ENCODE assay signal across 17 cellular contexts in the genomic region with DNA sequence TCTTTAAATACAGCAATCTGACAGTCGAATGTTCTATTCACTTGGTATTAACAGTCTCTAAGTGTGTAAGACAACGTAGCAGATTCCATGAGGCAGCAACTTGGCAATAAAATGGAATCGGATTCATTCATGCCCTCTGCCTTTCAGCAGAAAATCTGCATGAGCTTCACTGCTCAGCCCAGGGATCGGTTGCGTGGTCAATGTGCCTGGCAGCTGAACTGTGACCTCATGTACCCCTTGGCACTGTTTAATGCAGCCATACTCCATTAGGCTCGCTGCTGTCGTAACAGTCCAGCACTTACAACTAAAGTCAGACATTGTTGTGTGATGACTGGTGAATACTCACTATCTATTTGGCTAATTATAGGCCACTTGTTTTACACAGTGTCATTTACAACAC. TPM values are rescaled to one million over a fixed set of nuclear protein-coding genes. Genes with fewer than 3 reads are reported as not detected.
DNase-seq lines count a peak whose midpoint lies in the region; ATAC-seq and TF ChIP-seq lines count a peak whose summit lies in the region.
"Had no signal": no experiment of that assay in that cellular context is flagged by ENCODE, and none has a peak within 500 bp of the region (broad histone marks: within the 10 kb centered on the region; RNA-seq: fewer than 3 reads in every experiment).

No MANE protein-coding gene starts in this region.

- H3K27ac Mint-ChIP-seq in glutamatergic neuron (ENCODE audit: unreplicated experiment): no peak overlapping the region
- H3K27ac Mint-ChIP-seq: mesothelial cell of epicardium had no signal

- intact Hi-C loops in mucosa of descending colon (cut with DNase I, micrococcal nuclease): no loop called here

- H3K36me3 Mint-ChIP-seq in glutamatergic neuron (ENCODE audit: unreplicated experiment): no peaks in the 10 kb centered on the region
- H3K36me3 Mint-ChIP-seq: mesothelial cell of epicardium had no signal

- H3K4me2 ChIP-seq in smooth muscle cell: no peak overlapping the region
- H3K4me2 ChIP-seq: KMS-11 had no signal

- peaks cover 11% of the 10 kb centered on the region for H3K4me1 Mint-ChIP-seq in glutamatergic neuron (ENCODE audit: low read depth, unreplicated experiment)
- H3K4me1 Mint-ChIP-seq: mesothelial cell of epicardium had no signal

- TF ChIP-seq CTCF in right atrium auricular region (IDR thresholded peaks at IDR 0.05): no peak
- TF ChIP-seq CTCF in smooth muscle cell (IDR thresholded peaks at IDR 0.05; ENCODE audit: borderline replicate concordance, insufficient read depth, poor library complexity, severe bottlenecking): no peak
- TF ChIP-seq CTCF in glutamatergic neuron (IDR thresholded peaks at IDR 0.05; ENCODE audit: partially characterized antibody, unreplicated experiment): no peak
- no peak for TF ChIP-seq CTCF in mucosa of descending colon (IDR thresholded peaks at IDR 0.05)

- H3K79me2 ChIP-seq in smooth muscle cell (ENCODE audit: low read depth): no peaks in the 10 kb centered on the region

- H3K9me3 Mint-ChIP-seq in glutamatergic neuron (ENCODE audit: unreplicated experiment): no peaks in the 10 kb centered on the region

- H3K36me3 ChIP-seq in right atrium auricular region: no peaks in the 10 kb centered on the region
- no peaks in the 10 kb centered on the region for H3K36me3 ChIP-seq in smooth muscle cell (ENCODE audit: low read depth)
- no peaks in the 10 kb centered on the region for H3K36me3 ChIP-seq in mucosa of descending colon (ENCODE audit: low read depth)

- H3K27me3 ChIP-seq in right atrium auricular region (no peaks in the 10 kb centered on the region), smooth muscle cell (ENCODE audit: low read depth) (no peaks in the 10 kb centered on the region)

- H3K9ac ChIP-seq in smooth muscle cell (ENCODE audit: low read depth): no peak overlapping the region
- H3K9ac ChIP-seq: KMS-11 had no signal

- H3K27ac ChIP-seq in right atrium auricular region (peak overlapping the region; percentile 74 to 89), smooth muscle cell (ENCODE audit: low read depth) (peak overlapping the region; percentile 11)
- H3K27ac ChIP-seq: KMS-11 had no signal

- WGBS in smooth muscle cell (ENCODE audit: low lambda C conversion rate): 73% methylated on average over 7 of the region's 7 CpGs

- H3K27me3 Mint-ChIP-seq in glutamatergic neuron (ENCODE audit: unreplicated experiment): no peaks in the 10 kb centered on the region

- H3K4me3 ChIP-seq in right atrium auricular region (no peak overlapping the region), smooth muscle cell (no peak overlapping the region), mucosa of descending colon (no peak overlapping the region)

- no peak overlapping the region for H3K4me3 Mint-ChIP-seq in glutamatergic neuron (ENCODE audit: unreplicated experiment)
- H3K4me3 Mint-ChIP-seq: mesothelial cell of epicardium had no signal

- DNase-seq in NCI-H345 (lab: John Stamatoyannopoulos, UW) (peak; percentile 16), NCI-H345 treated with DMSO at 0.1 percent for 48 hours (lab: John Stamatoyannopoulos, UW; ENCODE audit: unreplicated experiment) (no peak), RPMI7951 (ENCODE audit: low read depth) (peak; percentile 40), right atrium auricular region (ENCODE audit: low spot score) (no peak), smooth muscle cell (lab: John Stamatoyannopoulos, UW; ENCODE audit: unreplicated experiment) (no peak), glutamatergic neuron (no peak), mucosa of descending colon (no peak)
- DNase-seq: activated CD4-positive, CD25-positive, alpha-beta regulatory T cell treated with anti-CD3 and anti-CD28 coated beads, Interleukin-2, amount 50 U/mL, for 72 hours; activated T-cell treated with anti-CD3 and anti-CD28 coated beads, Interleukin-2, amount 50 U/mL, for 1 hour; amniotic stem cell; DND-41; effector memory CD4-positive, alpha-beta T cell; hippocampal formation had no signal

- H4K20me1 ChIP-seq in smooth muscle cell (ENCODE audit: low read depth): no peaks in the 10 kb centered on the region

- H3K9me3 ChIP-seq in right atrium auricular region (no peaks in the 10 kb centered on the region), smooth muscle cell (replicated peaks; ENCODE audit: low read depth) (no peaks in the 10 kb centered on the region), mucosa of descending colon (no peaks in the 10 kb centered on the region)

- ATAC-seq in GM21515 (IDR thresholded peaks at IDR 0.05; ENCODE audit: unreplicated experiment) (no peak), mucosa of descending colon (no peak)

- H2AFZ ChIP-seq in smooth muscle cell (ENCODE audit: low read depth): no peak overlapping the region

- no peaks in the 10 kb centered on the region for H3F3A ChIP-seq in smooth muscle cell (ENCODE audit: low read depth)

- peaks cover 0 to 37% of the 10 kb centered on the region in 2 donors for H3K4me1 ChIP-seq in right atrium auricular region
- H3K4me1 ChIP-seq in smooth muscle cell (ENCODE audit: low read depth): no peaks in the 10 kb centered on the region
- no peaks in the 10 kb centered on the region for H3K4me1 ChIP-seq in mucosa of descending colon (ENCODE audit: low read depth)

RNA-seq across cellular contexts. Expression of gene RGPD4, which starts 17.7 kb away (rescaled TPM):
- not detected in 2 replicates for total RNA-seq in RPMI7951 (2014; rRNA removed; shearing (Covaris generic))
- total RNA-seq in right atrium auricular region (under 1 TPM in 1 of 2 donors, not detected in 1; 0.26 TPM), smooth muscle cell (0.04 TPM in 1 of 2 replicates, not detected in the other), glutamatergic neuron (ENCODE audit: unreplicated experiment) (0.12 TPM), mucosa of descending colon (under 1 TPM in 2 of 3 donors, not detected in 1; 0.10 to 0.13 TPM)
- polyA plus RNA-seq in smooth muscle cell: not detected in 2 replicates
- polyA plus RNA-seq: AG04450 had no signal

Comparison
In these comparisons a context has a peak if more than half of its experiments do, and no peak if none do; other contexts are left out.
1. DNase-seq: peak in NCI-H345 (single experiment) and RPMI7951 (single experiment); none in NCI-H345 treated with DMSO at 0.1 percent for 48 hours (single experiment), right atrium auricular region (single experiment), smooth muscle cell (single experiment), glutamatergic neuron (single experiment) and mucosa of descending colon (0 of 3).